Comparison of ENCODE assay signal across 1 cellular context in genomic region chr3:42957573-42957972, GRCh38.
TF ChIP-seq lines count a peak whose summit lies in the region.

No MANE protein-coding gene starts in this region.

TF ChIP-seq in GM23338, 12 proteins besides CTCF, POLR2A, EP300 and RAD21 (continued from another document):
- TF ChIP-seq JUNB (IDR thresholded peaks at IDR 0.05; ENCODE audit: unreplicated experiment) (no peak), NANOG (IDR thresholded peaks at IDR 0.05; ENCODE audit: borderline replicate concordance) (no peak), EZH2phosphoT487 (IDR thresholded peaks at IDR 0.05; ENCODE audit: unreplicated experiment) (no peak), POLR2AphosphoS5 (IDR thresholded peaks at IDR 0.05; ENCODE audit: low read depth) (no peak), CREB1 (CRISPR knock-in tag; IDR thresholded peaks at IDR 0.05; ENCODE audit: low read depth) (no peak), ZNF114 (CRISPR knock-in tag; IDR thresholded peaks at IDR 0.05) (no peak), STAT1 (IDR thresholded peaks at IDR 0.05; ENCODE audit: unreplicated experiment) (no peak)
- TF ChIP-seq, protein P1, sequence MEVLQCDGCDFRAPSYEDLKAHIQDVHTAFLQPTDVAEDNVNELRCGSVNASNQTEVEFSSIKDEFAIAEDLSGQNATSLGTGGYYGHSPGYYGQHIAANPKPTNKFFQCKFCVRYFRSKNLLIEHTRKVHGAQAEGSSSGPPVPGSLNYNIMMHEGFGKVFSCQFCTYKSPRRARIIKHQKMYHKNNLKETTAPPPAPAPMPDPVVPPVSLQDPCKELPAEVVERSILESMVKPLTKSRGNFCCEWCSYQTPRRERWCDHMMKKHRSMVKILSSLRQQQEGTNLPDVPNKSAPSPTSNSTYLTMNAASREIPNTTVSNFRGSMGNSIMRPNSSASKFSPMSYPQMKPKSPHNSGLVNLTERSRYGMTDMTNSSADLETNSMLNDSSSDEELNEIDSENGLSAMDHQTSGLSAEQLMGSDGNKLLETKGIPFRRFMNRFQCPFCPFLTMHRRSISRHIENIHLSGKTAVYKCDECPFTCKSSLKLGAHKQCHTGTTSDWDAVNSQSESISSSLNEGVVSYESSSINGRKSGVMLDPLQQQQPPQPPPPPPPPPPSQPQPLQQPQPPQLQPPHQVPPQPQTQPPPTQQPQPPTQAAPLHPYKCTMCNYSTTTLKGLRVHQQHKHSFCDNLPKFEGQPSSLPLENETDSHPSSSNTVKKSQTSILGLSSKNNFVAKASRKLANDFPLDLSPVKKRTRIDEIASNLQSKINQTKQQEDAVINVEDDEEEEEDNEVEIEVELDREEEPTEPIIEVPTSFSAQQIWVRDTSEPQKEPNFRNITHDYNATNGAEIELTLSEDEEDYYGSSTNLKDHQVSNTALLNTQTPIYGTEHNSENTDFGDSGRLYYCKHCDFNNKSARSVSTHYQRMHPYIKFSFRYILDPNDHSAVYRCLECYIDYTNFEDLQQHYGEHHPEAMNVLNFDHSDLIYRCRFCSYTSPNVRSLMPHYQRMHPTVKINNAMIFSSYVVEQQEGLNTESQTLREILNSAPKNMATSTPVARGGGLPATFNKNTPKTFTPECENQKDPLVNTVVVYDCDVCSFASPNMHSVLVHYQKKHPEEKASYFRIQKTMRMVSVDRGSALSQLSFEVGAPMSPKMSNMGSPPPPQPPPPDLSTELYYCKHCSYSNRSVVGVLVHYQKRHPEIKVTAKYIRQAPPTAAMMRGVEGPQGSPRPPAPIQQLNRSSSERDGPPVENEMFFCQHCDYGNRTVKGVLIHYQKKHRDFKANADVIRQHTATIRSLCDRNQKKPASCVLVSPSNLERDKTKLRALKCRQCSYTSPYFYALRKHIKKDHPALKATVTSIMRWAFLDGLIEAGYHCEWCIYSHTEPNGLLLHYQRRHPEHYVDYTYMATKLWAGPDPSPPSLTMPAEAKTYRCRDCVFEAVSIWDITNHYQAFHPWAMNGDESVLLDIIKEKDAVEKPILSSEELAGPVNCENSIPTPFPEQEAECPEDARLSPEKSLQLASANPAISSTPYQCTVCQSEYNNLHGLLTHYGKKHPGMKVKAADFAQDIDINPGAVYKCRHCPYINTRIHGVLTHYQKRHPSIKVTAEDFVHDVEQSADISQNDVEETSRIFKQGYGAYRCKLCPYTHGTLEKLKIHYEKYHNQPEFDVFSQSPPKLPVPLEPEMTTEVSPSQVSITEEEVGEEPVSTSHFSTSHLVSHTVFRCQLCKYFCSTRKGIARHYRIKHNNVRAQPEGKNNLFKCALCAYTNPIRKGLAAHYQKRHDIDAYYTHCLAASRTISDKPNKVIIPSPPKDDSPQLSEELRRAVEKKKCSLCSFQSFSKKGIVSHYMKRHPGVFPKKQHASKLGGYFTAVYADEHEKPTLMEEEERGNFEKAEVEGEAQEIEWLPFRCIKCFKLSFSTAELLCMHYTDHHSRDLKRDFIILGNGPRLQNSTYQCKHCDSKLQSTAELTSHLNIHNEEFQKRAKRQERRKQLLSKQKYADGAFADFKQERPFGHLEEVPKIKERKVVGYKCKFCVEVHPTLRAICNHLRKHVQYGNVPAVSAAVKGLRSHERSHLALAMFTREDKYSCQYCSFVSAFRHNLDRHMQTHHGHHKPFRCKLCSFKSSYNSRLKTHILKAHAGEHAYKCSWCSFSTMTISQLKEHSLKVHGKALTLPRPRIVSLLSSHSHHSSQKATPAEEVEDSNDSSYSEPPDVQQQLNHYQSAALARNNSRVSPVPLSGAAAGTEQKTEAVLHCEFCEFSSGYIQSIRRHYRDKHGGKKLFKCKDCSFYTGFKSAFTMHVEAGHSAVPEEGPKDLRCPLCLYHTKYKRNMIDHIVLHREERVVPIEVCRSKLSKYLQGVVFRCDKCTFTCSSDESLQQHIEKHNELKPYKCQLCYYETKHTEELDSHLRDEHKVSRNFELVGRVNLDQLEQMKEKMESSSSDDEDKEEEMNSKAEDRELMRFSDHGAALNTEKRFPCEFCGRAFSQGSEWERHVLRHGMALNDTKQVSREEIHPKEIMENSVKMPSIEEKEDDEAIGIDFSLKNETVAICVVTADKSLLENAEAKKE (CRISPR knock-in tag; IDR thresholded peaks at IDR 0.05), result no peak
